In the genomic region with DNA sequence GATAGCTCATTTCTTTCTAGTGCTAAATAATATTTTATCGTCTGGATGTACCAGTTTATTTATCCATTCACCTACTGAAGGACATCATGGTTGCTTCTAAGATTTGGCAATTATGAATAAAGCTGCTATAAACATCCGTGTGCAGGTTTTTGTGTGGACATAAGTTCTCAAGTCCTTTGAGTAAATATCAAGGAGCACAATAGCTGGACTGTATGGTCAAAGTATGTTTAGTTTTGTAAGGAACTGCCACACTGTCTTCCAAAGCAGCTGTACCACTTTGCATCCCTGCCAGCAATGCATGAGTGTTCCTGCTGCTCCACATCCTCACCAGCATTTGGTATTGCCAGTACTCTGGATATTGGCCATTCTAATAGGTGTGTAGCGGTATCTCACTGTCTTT, we compare ENCODE assay signal across 10 cellular contexts.
"Had no signal": no experiment of that assay in that cellular context is flagged by ENCODE, and none has a peak within 500 bp of the region (broad histone marks: within the 10 kb centered on the region; RNA-seq: fewer than 3 reads in every experiment).

No MANE protein-coding gene starts in this region.

- H3K27ac ChIP-seq: GM23248, HL-60, KMS-11 had no signal

- H3K4me3 ChIP-seq: GM23248, HAP-1 had no signal

- H3K4me1 ChIP-seq: HAP-1 had no signal

- H3K36me3 ChIP-seq: HAP-1 had no signal

- FAIRE-seq: HepG2 had no signal

- ATAC-seq: HCT116, HepG2 had no signal

- H3K4me2 ChIP-seq: KMS-11 had no signal

- DNase-seq: GM23248, GOT3, H7, HFFc6, KBM-7 had no signal

- H3K9me3 ChIP-seq: HAP-1 had no signal
